In genomic region chr19:4866595-4867424, GRCh38 we compare ENCODE assay signal across 8 cellular contexts. TPM values are rescaled to one million over a fixed set of nuclear protein-coding genes. Genes with fewer than 3 reads are reported as not detected.
DNase-seq lines count a peak whose midpoint lies in the region; ATAC-seq and TF ChIP-seq lines count a peak whose summit lies in the region.

No MANE protein-coding gene starts in this region.

- in situ Hi-C loops in GM13976 (cut with MboI; ENCODE audit: low sequenced_read_pairs, unreplicated experiment) (no loop called here), SK-MEL-5 (cut with HindIII; ENCODE audit: low pct_unique_long_range_greater_than_20kb, low sequenced_read_pairs) (no loop called here)

- peak; percentile 42 to 46 for ATAC-seq in right cardiac atrium
- ATAC-seq in HG03521 (IDR thresholded peaks at IDR 0.05; ENCODE audit: unreplicated experiment), result no peak
- ATAC-seq in GM19035 (IDR thresholded peaks at IDR 0.05; ENCODE audit: unreplicated experiment), result no peak

- DNase-seq in GM13976 (ENCODE audit: low spot score) (peak; percentile 71), SK-MEL-5 (ENCODE audit: low read depth, low spot score) (peak; percentile 24), adrenal gland (peak; percentile 57 to 70 (median 65)), right cardiac atrium (peak; percentile 73 to 89 (median 84)), sigmoid colon (peak; percentile 81), NCI-H2196 (lab: John Stamatoyannopoulos, UW; ENCODE audit: unreplicated experiment) (no peak)

- H3K27me3 ChIP-seq in adrenal gland, result no peaks in the 10 kb centered on the region
- H3K27me3 ChIP-seq in right cardiac atrium (ENCODE audit: control insufficient read depth, insufficient read depth), result no peaks in the 10 kb centered on the region
- H3K27me3 ChIP-seq in sigmoid colon, result no peaks in the 10 kb centered on the region

- TF ChIP-seq CTCF in GM13976 (IDR thresholded peaks at IDR 0.05; ENCODE audit: borderline replicate concordance, control extremely low read depth, extremely low read depth, insufficient read depth, missing control alignments) (no peak), adrenal gland (IDR thresholded peaks at IDR 0.05) (no peak), sigmoid colon (IDR thresholded peaks at IDR 0.05) (no peak)

- TF ChIP-seq POLR2A in adrenal gland (IDR thresholded peaks at IDR 0.05) (no peak), sigmoid colon (IDR thresholded peaks at IDR 0.05) (no peak)

- H3K36me3 ChIP-seq in adrenal gland (replicated peaks in 1 of 2) (no peaks in the 10 kb centered on the region), sigmoid colon (peaks cover 0 to 2% (median 0%) of the 10 kb centered on the region in 4 donors)

- H3K9me3 ChIP-seq in adrenal gland (replicated peaks in 1 of 3), result no peaks in the 10 kb centered on the region
- H3K9me3 ChIP-seq in right cardiac atrium (ENCODE audit: control insufficient read depth, low read length), result no peaks in the 10 kb centered on the region
- H3K9me3 ChIP-seq in sigmoid colon, result no peaks in the 10 kb centered on the region

- intact Hi-C loops in adrenal gland (cut with DNase I) (loop anchor here in 1 of 2 donors (5.0 kb wide), 1 partner anchor 160 kb away; no protein-coding TSS in a partner anchor), right cardiac atrium (cut with DNase I) (loop anchor here in 1 of 4 donors (5.0 kb wide), 1 partner anchor 170 kb away; no protein-coding TSS in a partner anchor), sigmoid colon (cut with DNase I) (loop anchor here (10.0 kb wide), 1 partner anchor 142 kb away; the partner anchor contains the start of gene DPP9)

- peak overlapping the region in 4 of 5 donors; percentile 11 to 91 (median 83) for H3K27ac ChIP-seq in adrenal gland
- peak overlapping the region; percentile 27 for H3K27ac ChIP-seq in right cardiac atrium (ENCODE audit: low read length)
- H3K27ac ChIP-seq in sigmoid colon, result peak overlapping the region; percentile 83 to 89 (median 88)

- no peak for TF ChIP-seq EP300 in sigmoid colon (IDR thresholded peaks at IDR 0.05)

- H3K4me1 ChIP-seq in adrenal gland (replicated peaks in 1 of 2), result peaks cover 9 to 32% of the 10 kb centered on the region in 2 donors
- H3K4me1 ChIP-seq in right cardiac atrium (ENCODE audit: control insufficient read depth, insufficient read depth, low read length), result peaks cover 4% of the 10 kb centered on the region
- H3K4me1 ChIP-seq in sigmoid colon, result peaks cover 0 to 19% (median 8%) of the 10 kb centered on the region in 4 donors

- peak overlapping the region in 3 of 4 donors; percentile 27 to 66 (median 63) for H3K4me3 ChIP-seq in adrenal gland
- H3K4me3 ChIP-seq in right cardiac atrium (ENCODE audit: low read length), result peak overlapping the region; percentile 79
- peak overlapping the region; percentile 55 to 94 (median 84) for H3K4me3 ChIP-seq in sigmoid colon

- 0 to 5% (median 1%) methylated on average over 9 to 22 of the region's 22 CpGs for WGBS in adrenal gland, 4 donors
- 4% methylated on average over 22 of the region's 22 CpGs for WGBS in right cardiac atrium
- 5% methylated on average over 22 of the region's 22 CpGs for WGBS in sigmoid colon, 2 donors

RNA-seq across cellular contexts. Expression of gene PLIN3, which starts 0.7 kb away (rescaled TPM):
- 36.2 and 42.2 TPM in 2 replicates for total RNA-seq in SK-MEL-5 (2014; rRNA removed; shearing (Covaris generic))
- polyA plus RNA-seq in SK-MEL-5 (2015; cell fraction: cytosol; rRNA removed), result 53.7 and 57.4 TPM in 2 replicates
- polyA plus RNA-seq in SK-MEL-5 (2015; cell fraction: nucleus; rRNA removed), result 6.7 and 12.2 TPM in 2 replicates
- total RNA-seq in adrenal gland, result 100 to 1,000 TPM in 6 of 8 donors, 10 to 100 TPM in 2; 64.9 to 181 (median 109) TPM
- polyA plus RNA-seq in adrenal gland, result 10 to 100 TPM; 21.3 to 59.2 (median 32.3) TPM
- total RNA-seq in right cardiac atrium, result 10 to 100 TPM; 26.5 to 32.2 (median 28.5) TPM
- polyA plus RNA-seq in right cardiac atrium, result 16.9 TPM
- total RNA-seq in sigmoid colon, result 10 to 100 TPM; 20.3 to 34.2 (median 26.7) TPM
- 100 to 1,000 TPM; 111 to 191 (median 112) TPM for polyA plus RNA-seq in sigmoid colon

RNA-seq across cellular contexts. Expression of gene TICAM1, which starts 35.3 kb away (rescaled TPM):
- total RNA-seq in SK-MEL-5 (2014; rRNA removed; shearing (Covaris generic)), result 2.6 and 3.1 TPM in 2 replicates
- polyA plus RNA-seq in SK-MEL-5 (2015; cell fraction: cytosol; rRNA removed), result 18.4 and 23.7 TPM in 2 replicates
- 5.0 and 5.7 TPM in 2 replicates for polyA plus RNA-seq in SK-MEL-5 (2015; cell fraction: nucleus; rRNA removed)
- total RNA-seq in adrenal gland (10 to 100 TPM in 1 of 8 donors, 1 to 10 TPM in 7; 1.9 to 12.0 (median 6.8) TPM), right cardiac atrium (1 to 10 TPM; 5.8 to 6.9 (median 6.7) TPM), sigmoid colon (1 to 10 TPM; 3.9 to 5.3 (median 4.6) TPM)
- polyA plus RNA-seq in adrenal gland (1 to 10 TPM; 1.9 to 9.3 (median 7.4) TPM), right cardiac atrium (5.3 TPM), sigmoid colon (10 to 100 TPM; 17.4 to 49.0 (median 20.8) TPM)

RNA-seq across cellular contexts. Expression of gene ARRDC5, which starts 35.9 kb away (rescaled TPM):
- total RNA-seq in SK-MEL-5 (2014; rRNA removed; shearing (Covaris generic)), result not detected in 2 replicates
- polyA plus RNA-seq in SK-MEL-5 (2015; cell fraction: cytosol; rRNA removed), result not detected in 2 replicates
- not detected in 2 replicates for polyA plus RNA-seq in SK-MEL-5 (2015; cell fraction: nucleus; rRNA removed)
- total RNA-seq in adrenal gland (under 1 TPM in 7 of 8 donors, not detected in 1; 0.14 to 0.69 (median 0.21) TPM), right cardiac atrium (under 1 TPM in 1 of 4 donors, not detected in 3; 0.15 TPM), sigmoid colon (1 to 10 TPM in 1 of 4 donors, under 1 TPM in 1, not detected in 2; 0.27 to 1.1 TPM)
- polyA plus RNA-seq in adrenal gland (1 to 10 TPM in 1 of 3 donors, under 1 TPM in 1, not detected in 1; 0.27 to 1.1 TPM), right cardiac atrium (0.07 TPM), sigmoid colon (1 to 10 TPM in 1 of 3 donors, under 1 TPM in 1, not detected in 1; 0.60 to 1.1 TPM)

RNA-seq across cellular contexts. Expression of gene UHRF1, which starts 42.5 kb away (rescaled TPM):
- total RNA-seq in SK-MEL-5 (2014; rRNA removed; shearing (Covaris generic)), result 5.3 and 5.7 TPM in 2 replicates
- 17.3 and 17.6 TPM in 2 replicates for polyA plus RNA-seq in SK-MEL-5 (2015; cell fraction: cytosol; rRNA removed)
- polyA plus RNA-seq in SK-MEL-5 (2015; cell fraction: nucleus; rRNA removed), result 18.1 and 21.5 TPM in 2 replicates
- total RNA-seq in adrenal gland (1 to 10 TPM in 5 of 8 donors, under 1 TPM in 3; 0.87 to 2.6 (median 1.2) TPM), right cardiac atrium (1 to 10 TPM in 1 of 4 donors, under 1 TPM in 3; 0.45 to 2.3 (median 0.94) TPM), sigmoid colon (1 to 10 TPM in 3 of 4 donors, under 1 TPM in 1; 0.36 to 1.7 (median 1.4) TPM)
- polyA plus RNA-seq in adrenal gland (1 to 10 TPM in 1 of 3 donors, under 1 TPM in 2; 0.56 to 1.2 (median 0.88) TPM), right cardiac atrium (0.18 TPM), sigmoid colon (10 to 100 TPM in 1 of 3 donors, 1 to 10 TPM in 2; 1.2 to 10.5 (median 2.1) TPM)

Comparison
In these comparisons a context has a peak if more than half of its experiments do, and no peak if none do; other contexts are left out.
1. H3K27ac ChIP-seq: peak in every context shown above with its lines; median percentile 88 in sigmoid colon; 83 in adrenal gland; 27 in right cardiac atrium.
2. ATAC-seq: peak in right cardiac atrium (2 of 2); none in HG03521 (single experiment) and GM19035 (single experiment).
3. Peak in every context shown above with its lines, with median percentiles within 50 percentile points of each other: H3K4me3 ChIP-seq.